ENCODE assay signal across 2 cellular contexts in genomic region chr4:6534050-6534449, GRCh38.
A peak's percentile ranks its signal among the peaks of the same experiment; 100 is the strongest.
TF ChIP-seq lines count a peak whose summit lies in the region.

No MANE protein-coding gene starts in this region.

TF ChIP-seq in HepG2, 621 proteins besides CTCF, POLR2A, EP300 and RAD21 (continues in another document):
- TF ChIP-seq EHMT2 (IDR thresholded peaks at IDR 0.05; ENCODE audit: borderline replicate concordance, low read depth, low read length) (no peak), ZBTB40 (IDR thresholded peaks at IDR 0.05) (0 out of 2 replicates have a peak, but pooled peaks have one; percentile 14), ZBTB40 (CRISPR knock-in tag; IDR thresholded peaks at IDR 0.05) (no peak), ARNT (IDR thresholded peaks at IDR 0.05) (peak; percentile 86; the same call in 1 of the 2 replicates), SP5 (CRISPR knock-in tag; IDR thresholded peaks at IDR 0.05; ENCODE audit: borderline replicate concordance, low read depth) (no peak), HNRNPUL1 (IDR thresholded peaks at IDR 0.05; ENCODE audit: low read depth, low read length) (no peak), FOXK2 (IDR thresholded peaks at IDR 0.05) (peak; percentile 32; the same call in 1 of the 2 replicates), TBL1XR1 (IDR thresholded peaks at IDR 0.05; ENCODE audit: borderline replicate concordance, low read length, partially characterized antibody) (no peak), HDAC6 (IDR thresholded peaks at IDR 0.05; ENCODE audit: low read depth, low read length) (no peak)

TF ChIP-seq in K562, 482 proteins besides CTCF, POLR2A, EP300 and RAD21:
- no peak for TF ChIP-seq ZNF511 (CRISPR knock-in tag; IDR thresholded peaks at IDR 0.05)
- TF ChIP-seq BRF1 (IDR thresholded peaks at IDR 0.05; ENCODE audit: borderline replicate concordance, extremely low read depth, insufficient read length) = no peak
- no peak for TF ChIP-seq RFX7 (CRISPR knock-in tag; IDR thresholded peaks at IDR 0.05)
- TF ChIP-seq GTF3C2 (IDR thresholded peaks at IDR 0.05; ENCODE audit: borderline replicate concordance, extremely low read depth, insufficient read length) = no peak
- TF ChIP-seq HSF4 (CRISPR knock-in tag; IDR thresholded peaks at IDR 0.05; ENCODE audit: borderline replicate concordance) = no peak
- TF ChIP-seq ZNF232 (CRISPR knock-in tag; IDR thresholded peaks at IDR 0.05) = no peak
- peak; percentile 70; the same call in 1 of the 2 replicates for TF ChIP-seq TSC22D4 (tag; IDR thresholded peaks at IDR 0.05)
- no peak for TF ChIP-seq ZBTB34 (CRISPR knock-in tag; IDR thresholded peaks at IDR 0.05)
- 0 out of 2 replicates have a peak, but pooled peaks have one; percentile 17 for TF ChIP-seq ELF4 (CRISPR knock-in tag; IDR thresholded peaks at IDR 0.05)
- peak; percentile 45; the same call in 1 of the 2 replicates for TF ChIP-seq THRB (CRISPR knock-in tag; conservative IDR thresholded peaks at IDR 0.05)
- TF ChIP-seq IRF1 (CRISPR knock-in tag; IDR thresholded peaks at IDR 0.05; ENCODE audit: borderline replicate concordance) = no peak
- TF ChIP-seq HBP1 (CRISPR knock-in tag; IDR thresholded peaks at IDR 0.05) = 0 out of 2 replicates have a peak, but pooled peaks have one; percentile 37
- TF ChIP-seq ZNF146 (CRISPR knock-in tag; IDR thresholded peaks at IDR 0.05; ENCODE audit: unreplicated experiment) = no peak
- TF ChIP-seq ZNF133 (CRISPR knock-in tag; IDR thresholded peaks at IDR 0.05) = no peak
- peak; percentile 7; the same call in 1 of the 2 replicates for TF ChIP-seq MYBL2 (IDR thresholded peaks at IDR 0.05; ENCODE audit: low read depth)
- no peak for TF ChIP-seq MYBL2 (CRISPR knock-in tag; IDR thresholded peaks at IDR 0.05; ENCODE audit: borderline replicate concordance)
- peak; percentile 23; the same call in 1 of the 2 replicates for TF ChIP-seq OTX1 (CRISPR knock-in tag; IDR thresholded peaks at IDR 0.05)
- TF ChIP-seq NFE2 (IDR thresholded peaks at IDR 0.05; ENCODE audit: low read depth) = no peak
- TF ChIP-seq MAX (CRISPR knock-in tag; IDR thresholded peaks at IDR 0.05) = no peak
- TF ChIP-seq ZNF212 (CRISPR knock-in tag; IDR thresholded peaks at IDR 0.05) = no peak
- TF ChIP-seq EHMT2 (IDR thresholded peaks at IDR 0.05) = 0 out of 2 replicates have a peak, but pooled peaks have one; percentile 15
- no peak for TF ChIP-seq TAF15 (IDR thresholded peaks at IDR 0.05; ENCODE audit: low read depth, low read length)
- TF ChIP-seq MLX (CRISPR knock-in tag; conservative IDR thresholded peaks at IDR 0.05) = no peak
TF ChIP-seq in K562: peak in this region for 7.
